22 cellular contexts compared by ENCODE assay signal in the genomic region with DNA sequence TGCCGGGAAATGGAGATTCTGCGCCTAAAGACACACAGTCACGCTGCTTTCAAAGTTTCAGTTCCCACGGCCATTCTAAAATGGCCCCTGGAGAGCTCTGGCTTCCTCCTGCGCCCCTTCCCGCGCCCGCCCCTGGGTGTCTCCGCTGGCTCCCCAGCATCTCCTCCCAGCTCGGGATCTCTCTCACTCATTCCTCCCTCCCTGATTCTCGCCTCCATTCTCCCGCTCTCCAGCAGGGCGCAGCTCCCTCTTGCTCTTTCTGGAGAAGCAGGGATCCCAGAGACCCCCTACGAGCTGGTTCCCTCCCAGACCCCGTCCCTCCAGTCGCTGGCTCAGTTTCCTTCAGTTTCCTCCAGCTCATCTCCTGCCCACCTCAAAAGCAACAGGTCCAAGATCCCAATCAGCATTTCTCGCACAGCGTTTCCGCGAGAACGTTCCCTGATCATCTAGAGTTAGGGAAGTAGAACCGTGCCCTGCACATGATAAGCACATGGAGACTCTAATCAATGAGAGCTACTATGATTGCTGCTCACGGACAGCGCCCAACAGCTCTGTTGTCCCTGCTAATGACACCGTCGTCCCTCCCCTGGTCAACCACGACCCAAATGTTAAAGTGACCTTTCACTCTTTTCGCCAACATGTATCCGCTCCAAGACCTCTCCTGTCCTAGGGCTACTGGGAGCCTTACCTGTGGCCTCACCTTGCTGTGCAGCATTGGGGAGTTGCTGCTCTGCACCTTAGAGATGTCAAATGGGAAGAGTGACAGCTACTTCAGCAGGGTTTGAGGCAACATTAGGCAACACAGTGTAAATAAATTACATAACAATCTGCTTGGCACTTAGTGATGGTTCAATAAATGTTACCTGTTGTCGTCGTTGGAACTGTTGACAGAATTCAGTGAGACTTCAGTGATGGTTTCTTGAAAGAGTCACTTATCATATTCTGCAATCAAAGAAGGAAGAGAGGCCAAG.
DNase-seq lines count a peak whose midpoint lies in the region; ATAC-seq, FAIRE-seq and TF ChIP-seq lines count a peak whose summit lies in the region.
"Had no signal": no experiment of that assay in that cellular context is flagged by ENCODE, and none has a peak within 500 bp of the region (broad histone marks: within the 10 kb centered on the region; RNA-seq: fewer than 3 reads in every experiment).

No MANE protein-coding gene starts in this region.

- no peaks in the 10 kb centered on the region for H3K23me2 ChIP-seq in H1 (ENCODE audit: low read depth, low read length)

- peak; percentile 46 for ATAC-seq in WTC11
- ATAC-seq in stimulated activated naive CD8-positive, alpha-beta T cell treated with anti-CD3 and anti-CD28 coated beads, Interleukin-15, amount 100 ng/mL, for 72 hours: no peak
- no peak for ATAC-seq in GM21576 (IDR thresholded peaks at IDR 0.05; ENCODE audit: unreplicated experiment)
- no peak for ATAC-seq in GM19467 (IDR thresholded peaks at IDR 0.05; ENCODE audit: unreplicated experiment)
- ATAC-seq: Panc1 had no signal

- H3K9me3 Mint-ChIP-seq in WTC11: no peaks in the 10 kb centered on the region
- no peaks in the 10 kb centered on the region for H3K9me3 Mint-ChIP-seq in stimulated activated naive CD8-positive, alpha-beta T cell treated with anti-CD3 and anti-CD28 coated beads, Interleukin-15, amount 100 ng/mL, for 72 hours
- H3K9me3 Mint-ChIP-seq in activated naive CD4-positive, alpha-beta T cell treated with anti-CD3 and anti-CD28 coated beads for 36 hours: no peaks in the 10 kb centered on the region

- no peaks in the 10 kb centered on the region for H3K9me3 ChIP-seq in H1 (ENCODE audit: insufficient read depth in 2 of 2, low read depth in 1 of 2, low read length in 1 of 2)
- H3K9me3 ChIP-seq in mesenchymal stem cell (ENCODE audit: control insufficient read depth, low read length): no peaks in the 10 kb centered on the region
- H3K9me3 ChIP-seq: HAP-1 had no signal

- H2AK5ac ChIP-seq in H1 (ENCODE audit: low read depth, low read length): no peak overlapping the region
- no peak overlapping the region for H2AK5ac ChIP-seq in mesenchymal stem cell (ENCODE audit: low read length, severe bottlenecking)

- no peak overlapping the region for H3K4me3 Mint-ChIP-seq in WTC11
- H3K4me3 Mint-ChIP-seq in stimulated activated naive CD8-positive, alpha-beta T cell treated with anti-CD3 and anti-CD28 coated beads, Interleukin-15, amount 100 ng/mL, for 72 hours: no peak overlapping the region
- H3K4me3 Mint-ChIP-seq in activated naive CD4-positive, alpha-beta T cell treated with anti-CD3 and anti-CD28 coated beads for 36 hours: no peak overlapping the region
- H3K4me3 Mint-ChIP-seq: CD4-positive, CD25-positive, alpha-beta regulatory T cell had no signal

- H3K4me1 Mint-ChIP-seq in WTC11: peaks cover 8% of the 10 kb centered on the region
- H3K4me1 Mint-ChIP-seq in stimulated activated naive CD8-positive, alpha-beta T cell treated with anti-CD3 and anti-CD28 coated beads, Interleukin-15, amount 100 ng/mL, for 72 hours: no peaks in the 10 kb centered on the region
- no peaks in the 10 kb centered on the region for H3K4me1 Mint-ChIP-seq in activated naive CD4-positive, alpha-beta T cell treated with anti-CD3 and anti-CD28 coated beads for 36 hours (ENCODE audit: low read depth)
- H3K4me1 Mint-ChIP-seq: CD4-positive, CD25-positive, alpha-beta regulatory T cell; IgD-negative memory B cell had no signal

- TF ChIP-seq POLR2A in H1 (IDR thresholded peaks at IDR 0.05; ENCODE audit: control extremely low read depth in 1 of 2, low read depth in 2 of 2, low read length in 2 of 2): no peak

- H3K14ac ChIP-seq in H1 (ENCODE audit: insufficient read length) (no peak overlapping the region), mesenchymal stem cell (ENCODE audit: low read length in 2 of 2) (no peak overlapping the region)

- H3K23ac ChIP-seq in H1 (ENCODE audit: insufficient read length): no peak overlapping the region
- no peak overlapping the region for H3K23ac ChIP-seq in mesenchymal stem cell (ENCODE audit: low read length in 2 of 2)

- H4K5ac ChIP-seq in H1 (ENCODE audit: insufficient read length, low read depth, low read length): no peak overlapping the region

- H2BK15ac ChIP-seq in H1 (ENCODE audit: low read length) (no peak overlapping the region), mesenchymal stem cell (ENCODE audit: low read depth, poor library complexity, severe bottlenecking) (no peak overlapping the region)

- 0 out of 2 replicates have a peak overlapping the region, but pooled peaks have one; percentile 9 for H2AFZ ChIP-seq in H1 (ENCODE audit: low read length)
- H2AFZ ChIP-seq in mesenchymal stem cell (ENCODE audit: low read depth, low read length): no peak overlapping the region

- no peak overlapping the region for H3K27ac Mint-ChIP-seq in WTC11
- H3K27ac Mint-ChIP-seq in stimulated activated naive CD8-positive, alpha-beta T cell treated with anti-CD3 and anti-CD28 coated beads, Interleukin-15, amount 100 ng/mL, for 72 hours: no peak overlapping the region
- H3K27ac Mint-ChIP-seq in activated naive CD4-positive, alpha-beta T cell treated with anti-CD3 and anti-CD28 coated beads for 36 hours: no peak overlapping the region
- H3K27ac Mint-ChIP-seq: CD4-positive, CD25-positive, alpha-beta regulatory T cell had no signal

- CTCF ChIA-PET in WTC11 (lab: Charles Lee) (no interaction called here), H1 (lab: Charles Lee; ENCODE audit: partially characterized antibody) (interaction anchor here (0.8 to 1.5 kb wide), 5 partner anchors 11 to 336 kb away, joined by 3 to 5 read pairs (median 4); no protein-coding TSS in a partner anchor)
- CTCF ChIA-PET in activated naive CD4-positive, alpha-beta T cell treated with anti-CD3 and anti-CD28 coated beads for 36 hours (lab: Charles Lee): no interaction called here

- no peaks in the 10 kb centered on the region for H3K79me2 ChIP-seq in H1 (ENCODE audit: control insufficient read depth in 1 of 2, insufficient read depth in 2 of 2, low read length in 2 of 2)

- H3K36me3 Mint-ChIP-seq in WTC11: no peaks in the 10 kb centered on the region
- no peaks in the 10 kb centered on the region for H3K36me3 Mint-ChIP-seq in activated naive CD4-positive, alpha-beta T cell treated with anti-CD3 and anti-CD28 coated beads for 36 hours (ENCODE audit: low read depth)

- no peak for FAIRE-seq in H1 (lab: Jason Lieb, UNC)
- FAIRE-seq: GM19239 had no signal

- no peak overlapping the region for H2BK120ac ChIP-seq in H1 (replicated peaks; ENCODE audit: low read depth, low read length)
- no peak overlapping the region for H2BK120ac ChIP-seq in mesenchymal stem cell (ENCODE audit: low read depth, low read length)

- intact Hi-C loops in activated naive CD4-positive, alpha-beta T cell treated with anti-CD3 and anti-CD28 coated beads for 36 hours (cut with micrococcal nuclease): no loop called here

- H3K4me2 ChIP-seq in H1 (ENCODE audit: insufficient read depth in 1 of 2, low read depth in 2 of 2, low read length in 2 of 2) (no peak overlapping the region), mesenchymal stem cell (ENCODE audit: low read length, poor library complexity, severe bottlenecking) (no peak overlapping the region)

- no peak overlapping the region for H3K4me3 ChIP-seq in H1 (ENCODE audit: extremely low read depth in 1 of 4, insufficient read depth in 2 of 4, low read depth in 3 of 4, low read length in 4 of 4)
- H3K4me3 ChIP-seq in mesenchymal stem cell (ENCODE audit: insufficient read depth in 1 of 2, low read depth in 1 of 2, low read length in 2 of 2): no peak overlapping the region
- H3K4me3 ChIP-seq: HAP-1 had no signal

- POLR2A ChIA-PET in WTC11 (lab: Charles Lee): interaction anchor here (0.7 kb wide), 1 partner anchor 795 kb away, joined by 4 read pairs; no protein-coding TSS in a partner anchor
- POLR2A ChIA-PET in H1 (lab: Charles Lee; ENCODE audit: partially characterized antibody): interaction anchor here (0.9 kb wide), 1 partner anchor 438 kb away, joined by 3 read pairs; no protein-coding TSS in a partner anchor

- H3K27me3 Mint-ChIP-seq in WTC11 (ENCODE audit: low read depth): no peaks in the 10 kb centered on the region
- H3K27me3 Mint-ChIP-seq in stimulated activated naive CD8-positive, alpha-beta T cell treated with anti-CD3 and anti-CD28 coated beads, Interleukin-15, amount 100 ng/mL, for 72 hours: peaks cover 18% of the 10 kb centered on the region
- H3K27me3 Mint-ChIP-seq in activated naive CD4-positive, alpha-beta T cell treated with anti-CD3 and anti-CD28 coated beads for 36 hours (ENCODE audit: low read depth): no peaks in the 10 kb centered on the region
- H3K27me3 Mint-ChIP-seq: CD4-positive, CD25-positive, alpha-beta regulatory T cell had no signal

- H3K9ac ChIP-seq in H1 (replicated peaks in 1 of 4; ENCODE audit: extremely low read depth in 1 of 4, low read depth in 3 of 4, low read length in 3 of 4) (no peak overlapping the region), mesenchymal stem cell (ENCODE audit: low read length) (no peak overlapping the region)

- H3K4ac ChIP-seq in H1 (replicated peaks; ENCODE audit: insufficient read length, low read depth, low read length): no peak overlapping the region
- no peak overlapping the region for H3K4ac ChIP-seq in mesenchymal stem cell (ENCODE audit: low read depth in 1 of 2, low read length in 2 of 2)

- no peaks in the 10 kb centered on the region for H3K79me1 ChIP-seq in H1 (ENCODE audit: low read depth, low read length)
- no peaks in the 10 kb centered on the region for H3K79me1 ChIP-seq in mesenchymal stem cell (replicated peaks; ENCODE audit: low read length, poor library complexity, severe bottlenecking)

- whole genome bisulfite sequencing in H1 (ENCODE audit: extremely low coverage in 1 of 2, insufficient coverage in 1 of 2, insufficient read length in 1 of 2, insufficient replicate concordance in 2 of 2, low coverage in 1 of 2, low lambda C conversion rate in 2 of 2, missing lambda C conversion rate in 1 of 2), 2 experiments: 92% methylated on average over 31 of the region's 31 CpGs; no CpG with 5 or more reads in 1 of the 2 experiments
- 91% methylated on average over 31 of the region's 31 CpGs for WGBS in mesenchymal stem cell

- H4K20me1 ChIP-seq in H1 (replicated peaks in 1 of 2; ENCODE audit: control insufficient read depth in 1 of 2, insufficient read depth in 2 of 2, low read length in 2 of 2): no peaks in the 10 kb centered on the region

- TF ChIP-seq RAD21 in H1 (IDR thresholded peaks at IDR 0.05 in 1 of 2, conservative IDR thresholded peaks at IDR 0.05 in 1 of 2; ENCODE audit: low read depth in 2 of 2, low read length in 2 of 2): peak; percentile 1 to 22; a peak in 1 of 4 replicates

- H3K36me3 ChIP-seq in H1 (ENCODE audit: control insufficient read depth in 2 of 4, insufficient read depth in 4 of 4, low read length in 3 of 4) (no peaks in the 10 kb centered on the region), mesenchymal stem cell (ENCODE audit: control insufficient read depth in 1 of 2, insufficient read depth in 2 of 2, low read depth in 1 of 2, low read length in 2 of 2) (no peaks in the 10 kb centered on the region)
- H3K36me3 ChIP-seq: HAP-1 had no signal

- TF ChIP-seq CTCF in WTC11 (IDR thresholded peaks at IDR 0.05) (no peak), H1 (IDR thresholded peaks at IDR 0.05; ENCODE audit: control extremely low read depth in 1 of 3, insufficient read depth in 1 of 3, low read depth in 1 of 3, low read length in 3 of 3) (no peak)

- DNase-seq in WTC11 (ENCODE audit: low spot score): no peak
- DNase-seq in H1 (ENCODE audit: low read depth in 1 of 2, low spot score in 2 of 2): no peak
- no peak for DNase-seq in mesenchymal stem cell
- no peak for DNase-seq in stimulated activated naive CD8-positive, alpha-beta T cell treated with anti-CD3 and anti-CD28 coated beads, Interleukin-15, amount 100 ng/mL, for 72 hours
- DNase-seq in activated naive CD4-positive, alpha-beta T cell treated with anti-CD3 and anti-CD28 coated beads for 36 hours: no peak
- DNase-seq: CD4-positive, CD25-positive, alpha-beta regulatory T cell; EL; GF-D8; NCI-H1105; NCI-H146; NCI-H2029; NCI-H2227 treated with DMSO at 0.1 percent for 48 hours; NCI-H510A treated with DMSO at 0.1 percent for 48 hours; NCI-H748 treated with DMSO at 0.1 percent for 48 hours; NK-92 treated with Interleukin-12 subunit alpha and Interleukin-12 subunit beta, amount 100 ng/mL, for 24 hours; SIG-M5 had no signal

- H2BK12ac ChIP-seq in H1 (ENCODE audit: low read depth, low read length) (no peak overlapping the region), mesenchymal stem cell (ENCODE audit: low read length in 2 of 2) (no peak overlapping the region)

- H3K27ac ChIP-seq in H1 (ENCODE audit: low read depth, low read length) (no peak overlapping the region), mesenchymal stem cell (ENCODE audit: low read length, poor library complexity, severe bottlenecking) (no peak overlapping the region)

- 0 out of 7 replicates have a peak, but pooled peaks cover 0 to 3% (median 0%) of the 10 kb centered on the region in 4 experiments for H3K4me1 ChIP-seq in H1 (replicated peaks in 1 of 4; ENCODE audit: control insufficient read depth in 3 of 4, insufficient read depth in 4 of 4, low read length in 3 of 4)
- H3K4me1 ChIP-seq in mesenchymal stem cell (ENCODE audit: control insufficient read depth, insufficient read depth, low read depth, low read length): no peaks in the 10 kb centered on the region

- no peak for TF ChIP-seq EP300 in H1 (IDR thresholded peaks at IDR 0.05; ENCODE audit: borderline replicate concordance in 1 of 2, low read depth in 2 of 2, low read length in 2 of 2)

- no peak overlapping the region for H2BK20ac ChIP-seq in H1 (ENCODE audit: low read length)

- H3K18ac ChIP-seq in H1 (ENCODE audit: extremely low read depth, low read length) (no peak overlapping the region), mesenchymal stem cell (ENCODE audit: low read depth in 1 of 2, low read length in 2 of 2) (no peak overlapping the region)

- no peak overlapping the region for H2BK5ac ChIP-seq in H1 (ENCODE audit: low read depth, low read length)
- H2BK5ac ChIP-seq in mesenchymal stem cell (ENCODE audit: low read depth, low read length, poor library complexity, severe bottlenecking): no peak overlapping the region

- H4K91ac ChIP-seq in H1 (replicated peaks; ENCODE audit: insufficient read length, low read length) (no peak overlapping the region), mesenchymal stem cell (ENCODE audit: low read length) (peak overlapping the region; percentile 45)

- H3K56ac ChIP-seq in H1 (replicated peaks; ENCODE audit: insufficient read length, low read depth, low read length): no peak overlapping the region

- H4K8ac ChIP-seq in H1 (ENCODE audit: extremely low read depth, insufficient read depth, low read length) (no peak overlapping the region), mesenchymal stem cell (ENCODE audit: low read length) (peak overlapping the region; percentile 40)

- H3K27me3 ChIP-seq in H1 (replicated peaks in 1 of 4; ENCODE audit: control insufficient read depth in 3 of 4, extremely low read depth in 1 of 4, insufficient read depth in 3 of 4, low read length in 3 of 4): no peaks in the 10 kb centered on the region
- H3K27me3 ChIP-seq in mesenchymal stem cell (ENCODE audit: control insufficient read depth in 1 of 2, insufficient read depth in 1 of 2, low read length in 2 of 2): no peaks in the 10 kb centered on the region
